ENCODE assay signal across 12 cellular contexts in genomic region chr3:69409831-69410230, GRCh38. TPM values are rescaled to one million over a fixed set of nuclear protein-coding genes. Genes with fewer than 3 reads are reported as not detected.
A peak's percentile ranks its signal among the peaks of the same experiment; 100 is the strongest.
DNase-seq lines count a peak whose midpoint lies in the region; ATAC-seq and TF ChIP-seq lines count a peak whose summit lies in the region.
"Had no signal": no experiment of that assay in that cellular context is flagged by ENCODE, and none has a peak within 500 bp of the region (broad histone marks: within the 10 kb centered on the region; RNA-seq: fewer than 3 reads in every experiment).

No MANE protein-coding gene starts in this region.

- intact Hi-C loops in mucosa of descending colon (cut with DNase I, micrococcal nuclease) = no loop called here

- peaks cover 4 to 6% of the 10 kb centered on the region in 2 donors for H3K9me3 Mint-ChIP-seq in stimulated activated naive CD8-positive, alpha-beta T cell treated with anti-CD3 and anti-CD28 coated beads, Interleukin-15, amount 100 ng/mL, for 72 hours

- TF ChIP-seq CTCF in mucosa of descending colon (IDR thresholded peaks at IDR 0.05) = no peak

- no peak overlapping the region for H3K4me3 Mint-ChIP-seq in stimulated activated naive CD8-positive, alpha-beta T cell treated with anti-CD3 and anti-CD28 coated beads, Interleukin-15, amount 100 ng/mL, for 72 hours
- H3K4me3 Mint-ChIP-seq: activated CD8-positive, alpha-beta T cell treated with anti-CD3 and anti-CD28 coated beads, Interleukin-2, amount 10 ng/mL, durations not matched to agents 7 days and 5 days; neural crest cell had no signal

- no peaks in the 10 kb centered on the region for H3K9me3 ChIP-seq in mucosa of descending colon

- peak; percentile 26 for ATAC-seq in stimulated activated naive CD8-positive, alpha-beta T cell treated with anti-CD3 and anti-CD28 coated beads, Interleukin-15, amount 100 ng/mL, for 72 hours
- no peak for ATAC-seq in stimulated activated naive CD8-positive, alpha-beta T cell treated with anti-CD3 and anti-CD28 coated beads, Interleukin-15, Interleukin-2, amounts not matched to agents 100 U/mL and 50 U/mL, for 24 hours
- peak; percentile 21 for ATAC-seq in mucosa of descending colon
- ATAC-seq in GM21737 (IDR thresholded peaks at IDR 0.05; ENCODE audit: unreplicated experiment) = no peak
- ATAC-seq in HG03521 (IDR thresholded peaks at IDR 0.05; ENCODE audit: unreplicated experiment) = no peak

- H3K4me1 Mint-ChIP-seq in stimulated activated naive CD8-positive, alpha-beta T cell treated with anti-CD3 and anti-CD28 coated beads, Interleukin-15, amount 100 ng/mL, for 72 hours = peaks cover 6% of the 10 kb centered on the region

- no peaks in the 10 kb centered on the region for H3K36me3 ChIP-seq in mucosa of descending colon (ENCODE audit: low read depth)
- H3K36me3 ChIP-seq: breast epithelium, tibial artery had no signal

- no peaks in the 10 kb centered on the region for H3K4me1 ChIP-seq in mucosa of descending colon (ENCODE audit: low read depth)
- H3K4me1 ChIP-seq: tibial artery had no signal

- H3K27ac Mint-ChIP-seq in stimulated activated naive CD8-positive, alpha-beta T cell treated with anti-CD3 and anti-CD28 coated beads, Interleukin-15, amount 100 ng/mL, for 72 hours = no peak overlapping the region
- H3K27ac Mint-ChIP-seq: activated CD8-positive, alpha-beta T cell treated with anti-CD3 and anti-CD28 coated beads, Interleukin-2, amount 10 ng/mL, durations not matched to agents 7 days and 5 days had no signal

- H3K27me3 Mint-ChIP-seq in stimulated activated naive CD8-positive, alpha-beta T cell treated with anti-CD3 and anti-CD28 coated beads, Interleukin-15, amount 100 ng/mL, for 72 hours = peaks cover 22% of the 10 kb centered on the region

- DNase-seq in stimulated activated naive CD8-positive, alpha-beta T cell treated with anti-CD3 and anti-CD28 coated beads, Interleukin-15, amount 100 ng/mL, for 72 hours = no peak
- DNase-seq in stimulated activated naive CD8-positive, alpha-beta T cell treated with anti-CD3 and anti-CD28 coated beads, Interleukin-15, Interleukin-2, amounts not matched to agents 100 U/mL and 50 U/mL, for 24 hours = no peak
- DNase-seq in dermis blood vessel endothelial cell (peak; percentile 44), mucosa of descending colon (no peak), nucleus accumbens (lab: John Stamatoyannopoulos, UW) (no peak), COR-L47 (lab: John Stamatoyannopoulos, UW) (no peak)

- no peak overlapping the region for H3K4me3 ChIP-seq in mucosa of descending colon
- H3K4me3 ChIP-seq: tibial artery had no signal

RNA-seq across cellular contexts. Expression of gene FRMD4B, which starts 23.9 kb away (rescaled TPM):
- total RNA-seq in dermis blood vessel endothelial cell (112 and 117 TPM in 2 replicates), mucosa of descending colon (10 to 100 TPM; 26.0 to 29.4 (median 28.6) TPM)

Comparison
In these comparisons a context has a peak if more than half of its experiments do, and no peak if none do; other contexts are left out.
1. ATAC-seq: peak in stimulated activated naive CD8-positive, alpha-beta T cell treated with anti-CD3 and anti-CD28 coated beads, Interleukin-15, amount 100 ng/mL, for 72 hours (single experiment) and mucosa of descending colon (single experiment); none in stimulated activated naive CD8-positive, alpha-beta T cell treated with anti-CD3 and anti-CD28 coated beads, Interleukin-15, Interleukin-2, amounts not matched to agents 100 U/mL and 50 U/mL, for 24 hours (single experiment), GM21737 (single experiment) and HG03521 (single experiment).